Comparison of ENCODE assay signal across 8 cellular contexts in the genomic region with DNA sequence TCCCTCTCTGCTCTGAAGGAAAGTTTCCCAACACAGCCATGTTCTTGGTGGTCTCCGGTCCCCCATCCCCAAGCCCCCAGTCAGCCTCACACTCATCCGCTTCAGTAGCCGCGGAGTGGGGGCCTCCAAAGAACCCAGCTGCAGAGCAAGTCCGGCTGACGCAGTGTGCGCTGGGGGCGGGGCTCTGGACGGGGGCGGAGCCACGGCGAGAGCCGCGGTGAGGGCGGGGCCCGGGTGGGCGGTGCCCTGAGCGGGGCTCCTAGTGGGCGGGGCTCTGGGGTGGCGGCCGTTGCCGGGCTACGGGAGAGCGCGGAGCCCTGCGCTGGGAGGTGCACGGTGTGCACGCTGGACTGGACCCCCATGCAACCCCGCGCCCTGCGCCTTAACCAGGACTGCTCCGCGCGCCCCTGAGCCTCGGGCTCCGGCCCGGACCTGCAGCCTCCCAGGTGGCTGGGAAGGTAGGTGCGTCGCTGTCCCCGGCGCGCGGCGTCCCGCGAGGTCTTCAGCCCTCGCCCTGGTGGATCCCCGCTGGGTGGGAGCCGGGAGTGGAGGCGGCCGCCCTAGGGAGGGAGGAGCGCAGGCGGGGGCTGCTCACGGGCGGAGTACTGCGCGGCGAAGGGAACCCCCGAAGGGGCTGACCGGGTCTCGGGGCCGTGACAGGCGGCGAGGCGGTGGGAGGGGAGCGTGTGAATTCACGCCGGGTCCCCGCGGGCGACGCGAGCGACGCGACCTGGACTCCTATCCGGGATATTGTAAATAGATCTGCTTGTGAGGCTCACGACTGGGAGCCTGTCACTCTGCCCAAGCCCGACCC. TPM values are rescaled to one million over a fixed set of nuclear protein-coding genes. Genes with fewer than 3 reads are reported as not detected.
DNase-seq lines count a peak whose midpoint lies in the region; ATAC-seq and TF ChIP-seq lines count a peak whose summit lies in the region.

No MANE protein-coding gene starts in this region.

- intact Hi-C loops in naive thymus-derived CD4-positive, alpha-beta T cell (cut with micrococcal nuclease): loop anchor here (1.0 to 10.0 kb wide), 14 partner anchors 113 to 1977 kb away; partner anchors contain the start of genes MIPEP (in 2 of the 2), SPATA13 (in 2 of the 2), FGF9 (in 1 of the 2) and MICU2 (in 1 of the 2)

- no peaks in the 10 kb centered on the region for H3K36me3 ChIP-seq in naive thymus-derived CD4-positive, alpha-beta T cell (ENCODE audit: control insufficient read depth in 2 of 3, insufficient read depth in 3 of 3, low read length in 3 of 3)

- no peak overlapping the region for H3K27ac Mint-ChIP-seq in activated T-cell treated with anti-CD3 and anti-CD28 coated beads, Interleukin-2, amount 50 U/mL, for 72 hours
- peak overlapping the region in 3 of 9 donors; percentile 46 to 80 (median 65) for H3K27ac Mint-ChIP-seq in naive thymus-derived CD4-positive, alpha-beta T cell
- no peak overlapping the region for H3K27ac Mint-ChIP-seq in stimulated activated effector memory CD8-positive, alpha-beta T cell treated with anti-CD3 and anti-CD28 coated beads, Interleukin-12 subunit alpha, Interleukin-12 subunit beta, amount 100 ng/mL, for 72 hours

- H3K27me3 Mint-ChIP-seq in activated T-cell treated with anti-CD3 and anti-CD28 coated beads, Interleukin-2, amount 50 U/mL, for 72 hours (ENCODE audit: low read depth): peaks cover 64% of the 10 kb centered on the region
- H3K27me3 Mint-ChIP-seq in naive thymus-derived CD4-positive, alpha-beta T cell: peaks cover 34 to 72% (median 46%) of the 10 kb centered on the region in 5 donors

- no peaks in the 10 kb centered on the region for H3K9me3 Mint-ChIP-seq in activated T-cell treated with anti-CD3 and anti-CD28 coated beads, Interleukin-2, amount 50 U/mL, for 72 hours
- H3K9me3 Mint-ChIP-seq in naive thymus-derived CD4-positive, alpha-beta T cell: peaks cover 0 to 4% (median 0%) of the 10 kb centered on the region in 11 donors
- no peaks in the 10 kb centered on the region for H3K9me3 Mint-ChIP-seq in stimulated activated effector memory CD8-positive, alpha-beta T cell treated with anti-CD3 and anti-CD28 coated beads, Interleukin-12 subunit alpha, Interleukin-12 subunit beta, amount 100 ng/mL, for 72 hours

- peak overlapping the region; percentile 93 for H3K4me3 ChIP-seq in HL-60 (replicated peaks; ENCODE audit: insufficient read depth, low read length)
- H3K4me3 ChIP-seq in naive thymus-derived CD4-positive, alpha-beta T cell (ENCODE audit: low read length): peak overlapping the region; percentile 79

- peak; percentile 72 for ATAC-seq in GM19468 (IDR thresholded peaks at IDR 0.05; ENCODE audit: extremely low read depth, unreplicated experiment)
- ATAC-seq in activated T-cell treated with anti-CD3 and anti-CD28 coated beads, Interleukin-2, amount 50 U/mL, for 72 hours (replicated peaks in 1 of 2): peak; percentile 91
- ATAC-seq in naive thymus-derived CD4-positive, alpha-beta T cell: peak; percentile 99
- peak; percentile 91 for ATAC-seq in stimulated activated effector memory CD8-positive, alpha-beta T cell treated with anti-CD3 and anti-CD28 coated beads, Interleukin-12 subunit alpha, Interleukin-12 subunit beta, amount 100 ng/mL, for 72 hours

- CTCF ChIA-PET in naive thymus-derived CD4-positive, alpha-beta T cell (lab: Charles Lee): no interaction called here

- H3K9me3 ChIP-seq in naive thymus-derived CD4-positive, alpha-beta T cell (ENCODE audit: control insufficient read depth in 2 of 3, low read length in 3 of 3): no peaks in the 10 kb centered on the region

- POLR2A ChIA-PET in naive thymus-derived CD4-positive, alpha-beta T cell (lab: Charles Lee): no interaction called here

- no peak for TF ChIP-seq CTCF in HL-60 (IDR thresholded peaks at IDR 0.05; ENCODE audit: insufficient read depth, low read length)

- peaks cover 0 to 4% of the 10 kb centered on the region in 2 donors for H3K4me1 ChIP-seq in naive thymus-derived CD4-positive, alpha-beta T cell (ENCODE audit: control insufficient read depth in 2 of 2, insufficient read depth in 2 of 2, low read length in 2 of 2)

- peaks cover 34% of the 10 kb centered on the region for H3K4me1 Mint-ChIP-seq in activated T-cell treated with anti-CD3 and anti-CD28 coated beads, Interleukin-2, amount 50 U/mL, for 72 hours (ENCODE audit: low read depth)
- H3K4me1 Mint-ChIP-seq in naive thymus-derived CD4-positive, alpha-beta T cell: peaks cover 10 to 22% (median 18%) of the 10 kb centered on the region in 7 donors
- peaks cover 20% of the 10 kb centered on the region for H3K4me1 Mint-ChIP-seq in stimulated activated effector memory CD8-positive, alpha-beta T cell treated with anti-CD3 and anti-CD28 coated beads, Interleukin-12 subunit alpha, Interleukin-12 subunit beta, amount 100 ng/mL, for 72 hours

- peaks cover 12% of the 10 kb centered on the region for H3K27me3 ChIP-seq in HL-60 (ENCODE audit: insufficient read depth, poor library complexity, severe bottlenecking)
- H3K27me3 ChIP-seq in naive thymus-derived CD4-positive, alpha-beta T cell (ENCODE audit: control insufficient read depth in 2 of 2, insufficient read depth in 2 of 2, low read length in 2 of 2): peaks cover 0 to 11% of the 10 kb centered on the region in 2 donors

- peak; percentile 70 for DNase-seq in COLO829 (ENCODE audit: low spot score)
- peak; percentile 54 to 85 for DNase-seq in HL-60 (ENCODE audit: low read depth in 1 of 2, low spot score in 1 of 2)
- peak; percentile 79 for DNase-seq in OCI-M1 (lab: John Stamatoyannopoulos, UW)
- DNase-seq in activated T-cell treated with anti-CD3 and anti-CD28 coated beads, Interleukin-2, amount 50 U/mL, for 72 hours: peak; percentile 93 to 96
- DNase-seq in fibroblast of gingiva (ENCODE audit: low read depth): peak; percentile 78
- DNase-seq in naive thymus-derived CD4-positive, alpha-beta T cell: peak; percentile 76 to 96 (median 87)
- peak; percentile 87 to 92 for DNase-seq in stimulated activated effector memory CD8-positive, alpha-beta T cell treated with anti-CD3 and anti-CD28 coated beads, Interleukin-12 subunit alpha, Interleukin-12 subunit beta, amount 100 ng/mL, for 72 hours (ENCODE audit: low spot score in 2 of 2)

- H3K27ac ChIP-seq in HL-60 (replicated peaks): peak overlapping the region; percentile 34
- H3K27ac ChIP-seq in naive thymus-derived CD4-positive, alpha-beta T cell (ENCODE audit: low read depth, low read length): peak overlapping the region; percentile 67

- no peaks in the 10 kb centered on the region for H3K36me3 Mint-ChIP-seq in activated T-cell treated with anti-CD3 and anti-CD28 coated beads, Interleukin-2, amount 50 U/mL, for 72 hours (ENCODE audit: insufficient read depth in 2 of 2)
- peaks cover 0 to 3% (median 0%) of the 10 kb centered on the region in 5 donors for H3K36me3 Mint-ChIP-seq in naive thymus-derived CD4-positive, alpha-beta T cell
- H3K36me3 Mint-ChIP-seq in stimulated activated effector memory CD8-positive, alpha-beta T cell treated with anti-CD3 and anti-CD28 coated beads, Interleukin-12 subunit alpha, Interleukin-12 subunit beta, amount 100 ng/mL, for 72 hours: peaks cover 5% of the 10 kb centered on the region

- peak overlapping the region; percentile 53 to 83 for H3K4me3 Mint-ChIP-seq in activated T-cell treated with anti-CD3 and anti-CD28 coated beads, Interleukin-2, amount 50 U/mL, for 72 hours
- H3K4me3 Mint-ChIP-seq in naive thymus-derived CD4-positive, alpha-beta T cell: peak overlapping the region; percentile 43 to 89 (median 81)
- peak overlapping the region; percentile 66 for H3K4me3 Mint-ChIP-seq in stimulated activated effector memory CD8-positive, alpha-beta T cell treated with anti-CD3 and anti-CD28 coated beads, Interleukin-12 subunit alpha, Interleukin-12 subunit beta, amount 100 ng/mL, for 72 hours

RNA-seq across cellular contexts. Expression of gene TNFRSF19, which starts 9.1 kb away (rescaled TPM):
- under 1 TPM in 1 of 2 donors, not detected in 1; 0.07 TPM for total RNA-seq in activated T-cell treated with anti-CD3 and anti-CD28 coated beads, Interleukin-2, amount 50 U/mL, for 72 hours
- under 1 TPM in 2 of 5 experiments, not detected in 3; 0.10 to 0.24 TPM for total RNA-seq in naive thymus-derived CD4-positive, alpha-beta T cell
- not detected for polyA plus RNA-seq in naive thymus-derived CD4-positive, alpha-beta T cell

Comparison
In these comparisons a context has a peak if more than half of its experiments do, and no peak if none do; other contexts are left out.
1. Peak in every context shown above with its lines: DNase-seq, ATAC-seq, H3K4me3 ChIP-seq and H3K27ac ChIP-seq.